1 cellular context compared by ENCODE assay signal in the genomic region with DNA sequence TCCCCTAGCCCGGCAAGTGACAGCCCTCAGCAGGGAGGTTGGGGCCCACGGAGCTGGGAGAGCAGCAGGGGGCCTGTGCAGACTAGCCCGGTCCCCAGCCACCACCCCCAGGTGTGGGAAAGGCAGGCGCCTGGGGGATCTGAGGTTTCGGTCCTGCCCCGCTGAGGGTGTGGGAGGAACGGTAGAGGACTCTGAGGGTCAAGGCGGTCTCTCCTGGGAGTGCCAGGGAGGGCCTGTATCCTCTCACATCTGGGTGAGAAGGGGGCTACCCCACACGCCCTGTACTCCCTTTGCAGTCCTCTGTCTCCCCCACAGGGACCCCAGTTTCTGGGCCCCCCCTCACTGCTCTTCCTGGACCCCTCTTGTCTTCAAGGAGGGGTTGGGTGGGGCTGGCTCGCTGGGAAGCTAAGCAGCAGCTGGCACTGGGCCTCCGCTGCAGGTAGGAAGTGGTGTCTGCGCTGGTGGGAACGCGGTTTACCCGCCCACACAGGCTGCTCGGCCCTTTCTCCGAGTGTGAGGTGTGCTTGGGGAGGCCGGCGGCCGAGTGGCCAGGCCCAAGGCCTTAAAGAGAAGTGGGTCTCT.
TF ChIP-seq lines count a peak whose summit lies in the region.

No MANE protein-coding gene starts in this region.

TF ChIP-seq in IMR-90, 13 proteins besides CTCF, POLR2A, EP300 and RAD21:
- no peak for TF ChIP-seq CEBPB (IDR thresholded peaks at IDR 0.05; ENCODE audit: low read depth, low read length)
TF ChIP-seq in IMR-90: peak in this region for 0.
